In the genomic region with DNA sequence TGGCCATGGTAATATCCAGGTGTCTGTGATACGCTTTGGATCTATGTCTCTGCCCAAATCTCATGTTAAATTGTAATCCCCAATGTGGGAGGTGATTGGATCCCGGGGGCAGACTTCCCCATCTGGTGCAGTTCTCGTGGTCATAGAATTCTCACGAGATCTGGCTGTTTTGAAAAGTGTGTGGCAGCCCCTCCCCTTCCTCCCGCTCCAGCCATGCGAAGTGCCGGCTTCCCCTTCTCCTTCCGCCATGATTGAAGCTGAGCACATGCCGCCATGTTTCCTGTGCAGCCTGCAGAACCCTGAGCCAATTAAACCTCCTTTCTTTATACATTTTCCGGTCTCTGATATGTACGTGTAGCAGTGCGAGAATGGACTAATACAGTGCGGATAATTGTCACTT, we compare ENCODE assay signal across 24 cellular contexts.
"Had no signal": no experiment of that assay in that cellular context is flagged by ENCODE, and none has a peak within 500 bp of the region (broad histone marks: within the 10 kb centered on the region; RNA-seq: fewer than 3 reads in every experiment).

No MANE protein-coding gene starts in this region.

- DNase-seq: activated CD4-positive, alpha-beta T cell treated with anti-CD3 and anti-CD28 coated beads for 36 hours; activated CD4-positive, alpha-beta T cell treated with anti-CD3 and anti-CD28 coated beads, Interleukin-2, amount 50 U/mL, for 48 hours; activated effector memory CD4-positive, alpha-beta T cell treated with Interleukin-2 at 50 U/mL for 16 hours; activated naive CD4-positive, alpha-beta T cell treated with anti-CD3 and anti-CD28 coated beads, Interleukin-2, amount 10 ng/mL, durations not matched to agents 7 days and 5 days; activated naive CD8-positive, alpha-beta T cell treated with anti-CD3 and anti-CD28 coated beads, Interleukin-2, amount 50 U/mL, for 24 hours; activated T-cell treated with anti-CD3 and anti-CD28 coated beads, Interleukin-2, amount 50 U/mL, for 4 hours; anterior cingulate cortex; central memory CD4-positive, alpha-beta T cell; dorsolateral prefrontal cortex; foreskin keratinocyte; hippocampal formation; left ventricle myocardium inferior; mesenchymal stem cell; naive B cell; stimulated activated CD4-positive, alpha-beta T cell treated with anti-CD3 and anti-CD28 coated beads, Interleukin-2, amount 100 ng/mL, for 48 hours; trophoblast cell had no signal

- H3K9me3 ChIP-seq: prostate gland, suprapubic skin had no signal

- H3K27ac ChIP-seq: dorsolateral prefrontal cortex, epithelial cell of prostate, foreskin keratinocyte, left ventricle myocardium inferior, prostate gland, suprapubic skin, vagina had no signal

- H3K4me3 ChIP-seq: dorsolateral prefrontal cortex, left ventricle myocardium inferior, mucosa of descending colon, prostate gland, suprapubic skin, vagina had no signal

- H3K36me3 ChIP-seq: prostate gland, suprapubic skin, vagina had no signal

- H3K27me3 ChIP-seq: dorsolateral prefrontal cortex, suprapubic skin, vagina had no signal

- ATAC-seq: activated CD4-positive, alpha-beta T cell treated with anti-CD3 and anti-CD28 coated beads for 36 hours; activated naive CD8-positive, alpha-beta T cell treated with anti-CD3 and anti-CD28 coated beads, Interleukin-2, amount 50 U/mL, for 24 hours; activated T-cell treated with anti-CD3 and anti-CD28 coated beads, Interleukin-2, amount 50 U/mL, for 4 hours; foreskin keratinocyte; mucosa of descending colon; right cardiac atrium; stimulated activated naive CD8-positive, alpha-beta T cell treated with anti-CD3 and anti-CD28 coated beads, Interleukin-15, amount 100 ng/mL, for 72 hours; WTC11 had no signal

- H3K4me1 ChIP-seq: foreskin keratinocyte, left ventricle myocardium inferior, prostate gland, suprapubic skin, vagina had no signal
